ENCODE assay signal across 16 cellular contexts in the genomic region with DNA sequence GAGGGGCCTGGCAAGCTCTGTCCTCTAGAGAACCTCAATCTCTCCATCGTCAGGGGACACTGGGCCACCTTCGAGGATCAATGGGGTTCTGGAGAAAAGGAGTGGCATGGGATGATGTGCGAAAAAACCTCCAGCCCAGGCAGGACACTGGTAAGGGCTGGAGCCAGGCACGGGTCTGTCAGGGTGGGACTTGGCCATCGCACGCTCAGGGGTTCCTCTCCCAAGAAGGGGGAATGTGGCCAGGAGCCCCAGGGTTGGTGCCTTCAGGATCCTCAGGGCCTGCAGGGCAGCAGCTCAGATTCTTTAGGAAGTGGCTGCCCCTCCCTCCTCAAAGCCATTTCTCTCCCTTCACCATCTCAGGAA. TPM values are rescaled to one million over a fixed set of nuclear protein-coding genes. Genes with fewer than 3 reads are reported as not detected.
DNase-seq lines count a peak whose midpoint lies in the region; ATAC-seq and TF ChIP-seq lines count a peak whose summit lies in the region.
"Had no signal": no experiment of that assay in that cellular context is flagged by ENCODE, and none has a peak within 500 bp of the region (broad histone marks: within the 10 kb centered on the region; RNA-seq: fewer than 3 reads in every experiment).

No MANE protein-coding gene starts in this region.

- no peak overlapping the region for H3K4me3 ChIP-seq in fibroblast of lung (replicated peaks in 1 of 4; ENCODE audit: control extremely low read depth in 1 of 4, insufficient read depth in 1 of 4, low read depth in 3 of 4, low read length in 4 of 4)
- H3K4me3 ChIP-seq in mucosa of descending colon = no peak overlapping the region
- H3K4me3 ChIP-seq: heart right ventricle, SJCRH30 had no signal

- no peak for ATAC-seq in stimulated activated naive CD8-positive, alpha-beta T cell treated with anti-CD3 and anti-CD28 coated beads, Interleukin-15, amount 100 ng/mL, for 72 hours
- ATAC-seq in mucosa of descending colon = no peak
- ATAC-seq: esophagus mucosa had no signal

- peak overlapping the region; percentile 58 for H3K27ac ChIP-seq in fibroblast of lung (ENCODE audit: insufficient read depth, low read length)
- H3K27ac ChIP-seq: SJCRH30 had no signal

- peaks cover 73% of the 10 kb centered on the region for H3K4me1 Mint-ChIP-seq in activated CD4-positive, alpha-beta memory T cell treated with anti-CD3 and anti-CD28 coated beads, Interleukin-2, amount 10 ng/mL, durations not matched to agents 7 days and 5 days
- H3K4me1 Mint-ChIP-seq in stimulated activated naive CD8-positive, alpha-beta T cell treated with anti-CD3 and anti-CD28 coated beads, Interleukin-15, amount 100 ng/mL, for 72 hours = peaks cover 81% of the 10 kb centered on the region

- no peaks in the 10 kb centered on the region for H3K36me3 Mint-ChIP-seq in activated CD4-positive, alpha-beta memory T cell treated with anti-CD3 and anti-CD28 coated beads, Interleukin-2, amount 10 ng/mL, durations not matched to agents 7 days and 5 days (ENCODE audit: low read depth)
- H3K36me3 Mint-ChIP-seq: mesothelial cell of epicardium had no signal

- H3K27me3 Mint-ChIP-seq in activated CD4-positive, alpha-beta memory T cell treated with anti-CD3 and anti-CD28 coated beads, Interleukin-2, amount 10 ng/mL, durations not matched to agents 7 days and 5 days = no peaks in the 10 kb centered on the region
- H3K27me3 Mint-ChIP-seq in stimulated activated naive CD8-positive, alpha-beta T cell treated with anti-CD3 and anti-CD28 coated beads, Interleukin-15, amount 100 ng/mL, for 72 hours = no peaks in the 10 kb centered on the region

- H3K4me2 ChIP-seq in fibroblast of lung (ENCODE audit: extremely low read depth, insufficient read depth, low read length) = no peak overlapping the region

- CTCF ChIA-PET in activated CD4-positive, alpha-beta memory T cell treated with anti-CD3 and anti-CD28 coated beads, Interleukin-2, amount 10 ng/mL, durations not matched to agents 7 days and 5 days (lab: Charles Lee) = interaction anchor here (0.6 to 3.1 kb wide), 8 partner anchors 11 to 766 kb away, joined by 3 to 8 read pairs (median 3); partner anchors contain the start of gene FOSL2

- no peaks in the 10 kb centered on the region for H3K79me2 ChIP-seq in fibroblast of lung (ENCODE audit: control insufficient read depth, insufficient read depth, low read length)

- no peak overlapping the region for H3K4me3 Mint-ChIP-seq in activated CD4-positive, alpha-beta memory T cell treated with anti-CD3 and anti-CD28 coated beads, Interleukin-2, amount 10 ng/mL, durations not matched to agents 7 days and 5 days
- H3K4me3 Mint-ChIP-seq in stimulated activated naive CD8-positive, alpha-beta T cell treated with anti-CD3 and anti-CD28 coated beads, Interleukin-15, amount 100 ng/mL, for 72 hours = peak overlapping the region; percentile 69 to 81
- H3K4me3 Mint-ChIP-seq: mesothelial cell of epicardium had no signal

- H3K36me3 ChIP-seq in fibroblast of lung (ENCODE audit: control insufficient read depth, insufficient read depth, low read length) (no peaks in the 10 kb centered on the region), mucosa of descending colon (ENCODE audit: low read depth) (no peaks in the 10 kb centered on the region)
- H3K36me3 ChIP-seq: heart right ventricle, SJCRH30 had no signal

- H2AFZ ChIP-seq in fibroblast of lung (ENCODE audit: low read length) = no peak overlapping the region

- H3K27ac Mint-ChIP-seq in activated CD4-positive, alpha-beta memory T cell treated with anti-CD3 and anti-CD28 coated beads, Interleukin-2, amount 10 ng/mL, durations not matched to agents 7 days and 5 days = peak overlapping the region; percentile 86
- peak overlapping the region in 1 of 2 donors; percentile 98 for H3K27ac Mint-ChIP-seq in stimulated activated naive CD8-positive, alpha-beta T cell treated with anti-CD3 and anti-CD28 coated beads, Interleukin-15, amount 100 ng/mL, for 72 hours

- no peaks in the 10 kb centered on the region for H3K9me3 Mint-ChIP-seq in activated CD4-positive, alpha-beta memory T cell treated with anti-CD3 and anti-CD28 coated beads, Interleukin-2, amount 10 ng/mL, durations not matched to agents 7 days and 5 days
- H3K9me3 Mint-ChIP-seq in stimulated activated naive CD8-positive, alpha-beta T cell treated with anti-CD3 and anti-CD28 coated beads, Interleukin-15, amount 100 ng/mL, for 72 hours = no peaks in the 10 kb centered on the region
- H3K9me3 Mint-ChIP-seq: mesothelial cell of epicardium had no signal

- TF ChIP-seq CTCF in fibroblast of lung (conservative IDR thresholded peaks at IDR 0.05 in 1 of 2, IDR thresholded peaks at IDR 0.05 in 1 of 2; ENCODE audit: low read depth in 1 of 2, low read length in 2 of 2) (no peak), mucosa of descending colon (IDR thresholded peaks at IDR 0.05) (no peak)

- peaks cover 41% of the 10 kb centered on the region for H3K4me1 ChIP-seq in fibroblast of lung (ENCODE audit: control insufficient read depth, extremely low read depth, insufficient read depth, low read length)
- H3K4me1 ChIP-seq in mucosa of descending colon (ENCODE audit: low read depth) = no peaks in the 10 kb centered on the region

- H3K9ac ChIP-seq in fibroblast of lung (ENCODE audit: insufficient read depth, low read length) = no peak overlapping the region

- H4K20me1 ChIP-seq in fibroblast of lung (ENCODE audit: control insufficient read depth, extremely low read depth, insufficient read depth, low read length) = no peaks in the 10 kb centered on the region

- H3K9me3 ChIP-seq in fibroblast of lung (ENCODE audit: control insufficient read depth, insufficient read depth, low read depth, low read length) (no peaks in the 10 kb centered on the region), mucosa of descending colon (no peaks in the 10 kb centered on the region)
- H3K9me3 ChIP-seq: heart right ventricle, SJCRH30 had no signal

- POLR2A ChIA-PET in activated CD4-positive, alpha-beta memory T cell treated with anti-CD3 and anti-CD28 coated beads, Interleukin-2, amount 10 ng/mL, durations not matched to agents 7 days and 5 days (lab: Charles Lee) = interaction anchor here (0.8 to 2.6 kb wide), 6 partner anchors 17 to 58 kb away, joined by 3 to 12 read pairs (median 4); partner anchors contain the start of gene FOSL2

- intact Hi-C loops in mucosa of descending colon (cut with DNase I, micrococcal nuclease) = no loop called here

- H3K27me3 ChIP-seq in fibroblast of lung (ENCODE audit: control insufficient read depth, insufficient read depth, low read length) = no peaks in the 10 kb centered on the region
- H3K27me3 ChIP-seq: heart right ventricle, SJCRH30 had no signal

- DNase-seq in activated T-cell treated with anti-CD3 and anti-CD28 coated beads, Interleukin-2, amount 50 U/mL, for 48 hours = peak; percentile 52
- DNase-seq in activated T-cell treated with anti-CD3 and anti-CD28 coated beads for 4 hours = no peak
- DNase-seq in activated CD4-positive, alpha-beta memory T cell treated with anti-CD3 and anti-CD28 coated beads, Interleukin-2, amount 10 ng/mL, durations not matched to agents 7 days and 5 days = no peak
- DNase-seq in fibroblast of lung (ENCODE audit: low read depth in 2 of 2) = no peak
- no peak for DNase-seq in stimulated activated naive CD8-positive, alpha-beta T cell treated with anti-CD3 and anti-CD28 coated beads, Interleukin-15, amount 100 ng/mL, for 72 hours
- no peak for DNase-seq in ureter (ENCODE audit: low spot score)
- DNase-seq in mucosa of descending colon = no peak
- no peak for DNase-seq in stimulated activated CD4-positive, alpha-beta T cell treated with anti-CD3 and anti-CD28 coated beads, Interleukin-15, amount 100 ng/mL, for 24 hours
- DNase-seq: GDM1, heart right ventricle, Karpas-422, NCI-H1436, SJCRH30, small intestine had no signal

RNA-seq across cellular contexts. Expression of gene PLB1, which starts 46.8 kb away (rescaled TPM):
- total RNA-seq in activated CD4-positive, alpha-beta memory T cell treated with anti-CD3 and anti-CD28 coated beads, Interleukin-2, amount 10 ng/mL, durations not matched to agents 7 days and 5 days = 1 to 10 TPM; 1.1 to 1.2 TPM
- total RNA-seq in fibroblast of lung = 1.3 and 1.8 TPM in 2 replicates
- 0.70 and 0.75 TPM in 2 replicates for polyA plus RNA-seq in fibroblast of lung
- polyA plus RNA-seq in fibroblast of lung (2012) = 0.82 and 0.85 TPM in 2 replicates
- polyA minus RNA-seq in fibroblast of lung (ENCODE audit: low replicate concordance) = 0.47 TPM in 1 of 2 replicates, not detected in the other
- 9.9 TPM for total RNA-seq in ureter
- 1 to 10 TPM; 2.4 to 4.9 (median 3.6) TPM for total RNA-seq in mucosa of descending colon

RNA-seq across cellular contexts. Expression of gene FOSL2, which starts 56.4 kb away (rescaled TPM):
- total RNA-seq in activated CD4-positive, alpha-beta memory T cell treated with anti-CD3 and anti-CD28 coated beads, Interleukin-2, amount 10 ng/mL, durations not matched to agents 7 days and 5 days = 100 to 1,000 TPM in 1 of 2 experiments, 10 to 100 TPM in 1; 96.4 to 100 TPM
- total RNA-seq in fibroblast of lung = 68.6 and 83.6 TPM in 2 replicates
- polyA plus RNA-seq in fibroblast of lung = 27.8 and 58.9 TPM in 2 replicates
- 33.0 and 74.5 TPM in 2 replicates for polyA plus RNA-seq in fibroblast of lung (2012)
- polyA minus RNA-seq in fibroblast of lung (ENCODE audit: low replicate concordance) = 110 and 268 TPM in 2 replicates
- total RNA-seq in ureter = 259 TPM
- total RNA-seq in mucosa of descending colon = 100 to 1,000 TPM; 160 to 166 (median 162) TPM

Comparison
In these comparisons a context has a peak if more than half of its experiments do, and no peak if none do; other contexts are left out.
1. DNase-seq: peak in activated T-cell treated with anti-CD3 and anti-CD28 coated beads, Interleukin-2, amount 50 U/mL, for 48 hours (2 of 2); none in activated T-cell treated with anti-CD3 and anti-CD28 coated beads for 4 hours (single experiment), activated CD4-positive, alpha-beta memory T cell treated with anti-CD3 and anti-CD28 coated beads, Interleukin-2, amount 10 ng/mL, durations not matched to agents 7 days and 5 days (single experiment), fibroblast of lung (0 of 2), stimulated activated naive CD8-positive, alpha-beta T cell treated with anti-CD3 and anti-CD28 coated beads, Interleukin-15, amount 100 ng/mL, for 72 hours (0 of 2), ureter (single experiment), mucosa of descending colon (0 of 3) and stimulated activated CD4-positive, alpha-beta T cell treated with anti-CD3 and anti-CD28 coated beads, Interleukin-15, amount 100 ng/mL, for 24 hours (single experiment).